Comparison of ENCODE assay signal across 8 cellular contexts in genomic region chr11:1307998-1308744, GRCh38. TPM values are rescaled to one million over a fixed set of nuclear protein-coding genes. Genes with fewer than 3 reads are reported as not detected.
DNase-seq lines count a peak whose midpoint lies in the region; ATAC-seq and TF ChIP-seq lines count a peak whose summit lies in the region.

No MANE protein-coding gene starts in this region.

- H3K9me3 ChIP-seq in heart right ventricle (peaks cover 0 to 17% (median 6%) of the 10 kb centered on the region in 11 donors), right lobe of liver (no peaks in the 10 kb centered on the region)

- intact Hi-C loops in heart right ventricle (cut with DNase I): loop anchor here in 6 of 10 donors (1.0 to 10.0 kb wide), 4 partner anchors 46 to 217 kb away; no protein-coding TSS in a partner anchor
- intact Hi-C loops in Right ventricle myocardium inferior (cut with DNase I): loop anchor here (2.0 kb wide), 1 partner anchor 45 kb away; no protein-coding TSS in a partner anchor
- intact Hi-C loops in right lobe of liver (cut with DNase I): no loop called here

- peaks cover 5 to 70% (median 51%) of the 10 kb centered on the region in 9 donors for H3K4me1 ChIP-seq in heart right ventricle
- H3K4me1 ChIP-seq in right lobe of liver: peaks cover 0 to 53% (median 19%) of the 10 kb centered on the region in 4 donors
- peaks cover 2% of the 10 kb centered on the region for H3K4me1 ChIP-seq in urinary bladder (ENCODE audit: insufficient read depth)

- H3K27ac ChIP-seq in heart right ventricle: peak overlapping the region in 6 of 10 donors; percentile 90 to 97 (median 94)
- peak overlapping the region; percentile 89 to 96 (median 90) for H3K27ac ChIP-seq in right lobe of liver
- H3K27ac ChIP-seq in urinary bladder (ENCODE audit: low read depth): peak overlapping the region; percentile 94

- no peak for TF ChIP-seq CTCF in heart right ventricle (IDR thresholded peaks at IDR 0.05)
- no peak for TF ChIP-seq CTCF in astrocyte of the cerebellum (IDR thresholded peaks at IDR 0.05; ENCODE audit: low read depth, low read length, missing control alignments)
- TF ChIP-seq CTCF in right lobe of liver (IDR thresholded peaks at IDR 0.05): no peak

- H3K4me3 ChIP-seq in heart right ventricle (peak overlapping the region; percentile 39 to 94 (median 85)), astrocyte of the cerebellum (ENCODE audit: low read depth, low read length) (peak overlapping the region; percentile 68), right lobe of liver (peak overlapping the region; percentile 82 to 83 (median 83)), urinary bladder (ENCODE audit: low read depth, low read length) (peak overlapping the region; percentile 97)

- no peak for ATAC-seq in heart right ventricle
- ATAC-seq in Right ventricle myocardium inferior: no peak
- ATAC-seq in right lobe of liver: peak; percentile 3 to 32 (median 18)
- ATAC-seq in GM18907 (IDR thresholded peaks at IDR 0.05; ENCODE audit: unreplicated experiment): no peak
- ATAC-seq in HG02588 (IDR thresholded peaks at IDR 0.05; ENCODE audit: unreplicated experiment): no peak
- no peak for ATAC-seq in GM18502 (IDR thresholded peaks at IDR 0.05; ENCODE audit: poor library complexity, unreplicated experiment)

- H3K36me3 ChIP-seq in heart right ventricle: peaks cover 0 to 24% (median 0%) of the 10 kb centered on the region in 9 donors
- peaks cover 0 to 2% (median 0%) of the 10 kb centered on the region in 4 donors for H3K36me3 ChIP-seq in right lobe of liver
- H3K36me3 ChIP-seq in urinary bladder (ENCODE audit: insufficient read depth): no peaks in the 10 kb centered on the region

- DNase-seq in heart right ventricle (peak in 1 of 2 donors; percentile 11), Right ventricle myocardium inferior (ENCODE audit: missing footprints) (no peak), astrocyte of the cerebellum (ENCODE audit: low read depth) (no peak), right lobe of liver (peak; percentile 73 to 89 (median 89))

- 73 to 75% methylated on average over 21 of the region's 21 CpGs for WGBS in heart right ventricle, 2 donors
- WGBS in right lobe of liver (ENCODE audit: insufficient coverage, low coverage, low lambda C conversion rate, missing lambda C conversion rate): 30% methylated on average over 12 of the region's 21 CpGs
- 70% methylated on average over 21 of the region's 21 CpGs for WGBS in urinary bladder

- in situ Hi-C loops in astrocyte of the cerebellum (cut with HindIII; ENCODE audit: low sequenced_read_pairs): no loop called here

- TF ChIP-seq POLR2A in right lobe of liver (IDR thresholded peaks at IDR 0.05): no peak

- H3K27me3 ChIP-seq in heart right ventricle (no peaks in the 10 kb centered on the region), right lobe of liver (no peaks in the 10 kb centered on the region)

RNA-seq across cellular contexts. Expression of gene TOLLIP, which starts 1.3 kb away (rescaled TPM):
- total RNA-seq in heart right ventricle (10 to 100 TPM; 34.3 to 53.6 (median 45.2) TPM), Right ventricle myocardium inferior (46.8 TPM), right lobe of liver (100 to 1,000 TPM in 1 of 6 experiments, 10 to 100 TPM in 5; 68.3 to 103 (median 88.0) TPM), urinary bladder (13.6 TPM)
- polyA plus RNA-seq in heart right ventricle (10 to 100 TPM; 19.0 to 32.5 TPM), urinary bladder (53.4 TPM)

Comparison
In these comparisons a context has a peak if more than half of its experiments do, and no peak if none do; other contexts are left out.
1. ATAC-seq: peak in right lobe of liver (4 of 4); none in heart right ventricle (0 of 8), Right ventricle myocardium inferior (single experiment), GM18907 (single experiment), HG02588 (single experiment) and GM18502 (single experiment).
2. DNase-seq: peak in right lobe of liver (3 of 3); none in Right ventricle myocardium inferior (single experiment) and astrocyte of the cerebellum (single experiment).
3. intact Hi-C loops: an anchor here in heart right ventricle (1.0 to 10.0 kb wide) and Right ventricle myocardium inferior (2.0 kb wide); none called in right lobe of liver.
4. Peak in every context shown above with its lines, with median percentiles within 50 percentile points of each other: H3K27ac ChIP-seq and H3K4me3 ChIP-seq.